ENCODE assay signal across 10 cellular contexts in genomic region chr7:22551768-22552513, GRCh38. TPM values are rescaled to one million over a fixed set of nuclear protein-coding genes. Genes with fewer than 3 reads are reported as not detected.
DNase-seq lines count a peak whose midpoint lies in the region; ATAC-seq and TF ChIP-seq lines count a peak whose summit lies in the region.
"Had no signal": no experiment of that assay in that cellular context is flagged by ENCODE, and none has a peak within 500 bp of the region (broad histone marks: within the 10 kb centered on the region; RNA-seq: fewer than 3 reads in every experiment).

No MANE protein-coding gene starts in this region.

- H4K20me1 ChIP-seq in PC-9 (ENCODE audit: insufficient read depth), result no peaks in the 10 kb centered on the region

- H3K9me2 ChIP-seq in PC-9 (ENCODE audit: insufficient read depth), result no peaks in the 10 kb centered on the region

- CTCF ChIA-PET in GM10248 (lab: Yijun Ruan, JAX), result interaction anchor here (0.8 to 15.1 kb wide), 3 partner anchors 9 to 174 kb away, joined by 3 to 282 read pairs (median 6); partner anchors contain the start of gene IL6
- CTCF ChIA-PET in PC-9 (lab: Charles Lee), result no interaction called here

- no peaks in the 10 kb centered on the region for H3K79me1 ChIP-seq in mesenchymal stem cell (replicated peaks; ENCODE audit: low read length, poor library complexity, severe bottlenecking)

- H3K9ac ChIP-seq in mesenchymal stem cell (ENCODE audit: low read length), result no peak overlapping the region

- H3K4me2 ChIP-seq in mesenchymal stem cell (ENCODE audit: low read length, poor library complexity, severe bottlenecking), result no peak overlapping the region
- H3K4me2 ChIP-seq in PC-9, result no peak overlapping the region

- DNase-seq in osteocyte (ENCODE audit: extremely low spot score, unreplicated experiment), result peak; percentile 44
- DNase-seq in GM10248 (ENCODE audit: extremely low spot score), result no peak
- DNase-seq in mesenchymal stem cell, result no peak
- DNase-seq in PC-9, result no peak
- DNase-seq: gastrocnemius medialis had no signal

- H3K27ac Mint-ChIP-seq in osteocyte (ENCODE audit: unreplicated experiment), result no peak overlapping the region

- H2BK5ac ChIP-seq in mesenchymal stem cell (ENCODE audit: low read depth, low read length, poor library complexity, severe bottlenecking), result no peak overlapping the region

- no peak overlapping the region for H3K14ac ChIP-seq in mesenchymal stem cell (ENCODE audit: low read length in 2 of 2)

- POLR2A ChIA-PET in GM10248 (lab: Yijun Ruan, JAX) (no interaction called here), PC-9 (lab: Charles Lee; ENCODE audit: unreplicated experiment) (no interaction called here)

- peaks cover 13% of the 10 kb centered on the region for H3K4me1 Mint-ChIP-seq in osteocyte (ENCODE audit: unreplicated experiment)

- no peak overlapping the region for H3K23ac ChIP-seq in mesenchymal stem cell (ENCODE audit: low read length in 2 of 2)

- no peak overlapping the region for H3K4me3 Mint-ChIP-seq in osteocyte (ENCODE audit: unreplicated experiment)

- no peak overlapping the region for H3K27ac ChIP-seq in mesenchymal stem cell (ENCODE audit: low read length, poor library complexity, severe bottlenecking)
- no peak overlapping the region for H3K27ac ChIP-seq in PC-9
- H3K27ac ChIP-seq: gastrocnemius medialis, right atrium auricular region had no signal

- no TSS peak for BruUV-seq in PC-9 (replicated peaks; lab: Mats Ljungman, UMichigan)

- no peak overlapping the region for H4K91ac ChIP-seq in mesenchymal stem cell (ENCODE audit: low read length)

- 92% methylated on average over 8 of the region's 8 CpGs for WGBS in mesenchymal stem cell

- no peak overlapping the region for H2AK5ac ChIP-seq in mesenchymal stem cell (ENCODE audit: low read length, severe bottlenecking)

- H4K8ac ChIP-seq in mesenchymal stem cell (ENCODE audit: low read length), result no peak overlapping the region

- ATAC-seq in GM18873 (IDR thresholded peaks at IDR 0.05; ENCODE audit: low FRiP score, unreplicated experiment), result peak; percentile 51
- peak; percentile 83 for ATAC-seq in GM21529 (IDR thresholded peaks at IDR 0.05; ENCODE audit: unreplicated experiment)
- peak; percentile 88 for ATAC-seq in HG03159 (IDR thresholded peaks at IDR 0.05; ENCODE audit: unreplicated experiment)
- ATAC-seq: gastrocnemius medialis had no signal

- intact Hi-C loops in PC-9 (cut with micrococcal nuclease; ENCODE audit: unreplicated experiment), result loop anchor here (10.0 kb wide), 1 partner anchor 993 kb away; no protein-coding TSS in a partner anchor

- H3K4me3 ChIP-seq in mesenchymal stem cell (ENCODE audit: insufficient read depth in 1 of 2, low read depth in 1 of 2, low read length in 2 of 2) (no peak overlapping the region), PC-9 (no peak overlapping the region)
- H3K4me3 ChIP-seq: gastrocnemius medialis, lung, right atrium auricular region had no signal

- H2BK120ac ChIP-seq in mesenchymal stem cell (ENCODE audit: low read depth, low read length), result no peak overlapping the region

- H3K36me3 ChIP-seq in mesenchymal stem cell (ENCODE audit: control insufficient read depth in 1 of 2, insufficient read depth in 2 of 2, low read depth in 1 of 2, low read length in 2 of 2) (no peaks in the 10 kb centered on the region), PC-9 (ENCODE audit: low read depth) (no peaks in the 10 kb centered on the region)
- H3K36me3 ChIP-seq: gastrocnemius medialis, right atrium auricular region had no signal

- no peaks in the 10 kb centered on the region; the same call in 1 of the 2 replicates for H3F3A ChIP-seq in PC-9 (ENCODE audit: insufficient read depth, low read depth)

- H3K4ac ChIP-seq in mesenchymal stem cell (ENCODE audit: low read depth in 1 of 2, low read length in 2 of 2), result no peak overlapping the region

- H3K9me3 Mint-ChIP-seq in osteocyte (ENCODE audit: unreplicated experiment), result no peaks in the 10 kb centered on the region

- H3K36me3 Mint-ChIP-seq in osteocyte (ENCODE audit: unreplicated experiment), result no peaks in the 10 kb centered on the region

- H2BK15ac ChIP-seq in mesenchymal stem cell (ENCODE audit: low read depth, poor library complexity, severe bottlenecking), result no peak overlapping the region

- no peaks in the 10 kb centered on the region for H3K79me2 ChIP-seq in PC-9 (ENCODE audit: low read depth)

- H3K9me3 ChIP-seq in mesenchymal stem cell (ENCODE audit: control insufficient read depth, low read length) (no peaks in the 10 kb centered on the region), PC-9 (ENCODE audit: insufficient read depth, low read depth) (no peaks in the 10 kb centered on the region)
- H3K9me3 ChIP-seq: gastrocnemius medialis, right atrium auricular region had no signal

- H2BK12ac ChIP-seq in mesenchymal stem cell (ENCODE audit: low read length in 2 of 2), result no peak overlapping the region

- H2AFZ ChIP-seq in mesenchymal stem cell (ENCODE audit: low read depth, low read length) (no peak overlapping the region), PC-9 (no peak overlapping the region)

- H3K4me1 ChIP-seq in mesenchymal stem cell (ENCODE audit: control insufficient read depth, insufficient read depth, low read depth, low read length), result peaks cover 9% of the 10 kb centered on the region
- no peaks in the 10 kb centered on the region for H3K4me1 ChIP-seq in PC-9 (replicated peaks; ENCODE audit: insufficient read depth)
- H3K4me1 ChIP-seq: gastrocnemius medialis had no signal

- peaks cover 46% of the 10 kb centered on the region for H3K27me3 Mint-ChIP-seq in osteocyte (ENCODE audit: unreplicated experiment)

- H3K18ac ChIP-seq in mesenchymal stem cell (ENCODE audit: low read depth in 1 of 2, low read length in 2 of 2), result no peak overlapping the region

- peaks cover 27 to 82% of the 10 kb centered on the region in 2 experiments for H3K27me3 ChIP-seq in mesenchymal stem cell (ENCODE audit: control insufficient read depth in 1 of 2, insufficient read depth in 1 of 2, low read length in 2 of 2)
- H3K27me3 ChIP-seq in PC-9 (ENCODE audit: insufficient read depth, low read depth), result no peaks in the 10 kb centered on the region

- TF ChIP-seq CTCF in osteocyte (IDR thresholded peaks at IDR 0.05), result no peak
- no peak for TF ChIP-seq CTCF in GM10248 (IDR thresholded peaks at IDR 0.05; ENCODE audit: control extremely low read depth, extremely low read depth, low read depth, missing control alignments)
- TF ChIP-seq CTCF in PC-9 (conservative IDR thresholded peaks at IDR 0.05), result no peak

RNA-seq across cellular contexts. Expression of gene STEAP1B, which starts 52.0 kb away (rescaled TPM):
- total RNA-seq in osteocyte (1.3 and 1.4 TPM in 2 replicates), PC-9 (2021) (0.35 TPM in 2 replicates)
- polyA plus RNA-seq in mesenchymal stem cell (2013, experiment 1 of 2), result 1.3 TPM
- polyA plus RNA-seq in mesenchymal stem cell (2013, experiment 2 of 2), result 1.4 TPM
